22 cellular contexts compared by ENCODE assay signal in the genomic region with DNA sequence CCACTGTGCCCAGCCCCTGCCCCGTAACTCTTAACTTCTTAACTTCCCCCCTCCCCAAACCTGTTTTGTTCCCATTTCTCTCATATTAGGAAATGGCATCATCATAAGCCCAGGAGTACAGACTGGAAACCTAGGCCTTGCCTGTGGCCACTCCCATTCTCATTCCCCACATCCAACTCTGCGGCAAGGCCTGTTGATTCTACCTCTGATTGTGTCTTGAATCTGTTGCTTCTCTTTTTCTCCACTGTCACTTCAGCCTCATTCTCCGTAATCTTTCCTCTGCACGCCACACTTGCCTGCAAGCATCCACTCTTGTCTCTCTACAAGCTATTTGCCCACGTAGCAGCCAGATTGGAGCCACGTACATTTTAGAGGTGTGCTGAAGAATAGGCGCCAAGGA. TPM values are rescaled to one million over a fixed set of nuclear protein-coding genes. Genes with fewer than 3 reads are reported as not detected.
DNase-seq lines count a peak whose midpoint lies in the region; ATAC-seq and TF ChIP-seq lines count a peak whose summit lies in the region.
"Had no signal": no experiment of that assay in that cellular context is flagged by ENCODE, and none has a peak within 500 bp of the region (broad histone marks: within the 10 kb centered on the region; RNA-seq: fewer than 3 reads in every experiment).

No MANE protein-coding gene starts in this region.

- CTCF ChIA-PET in WTC11 (lab: Charles Lee): no interaction called here
- CTCF ChIA-PET in naive thymus-derived CD4-positive, alpha-beta T cell (lab: Charles Lee): interaction anchor here (1.5 kb wide), 1 partner anchor 10 kb away, joined by 4 read pairs; no protein-coding TSS in a partner anchor

- H3K27ac ChIP-seq in DOHH2 (ENCODE audit: low read depth, low read length) (peak overlapping the region; percentile 91), transverse colon (peak overlapping the region; percentile 56 to 79 (median 75))
- peak overlapping the region; percentile 43 for H3K27ac ChIP-seq in naive thymus-derived CD4-positive, alpha-beta T cell (ENCODE audit: low read depth, low read length)
- H3K27ac ChIP-seq: thoracic aorta had no signal

- intact Hi-C loops in naive thymus-derived CD4-positive, alpha-beta T cell (cut with micrococcal nuclease): no loop called here
- intact Hi-C loops in transverse colon (cut with DNase I; ENCODE audit: low total_unique reads): no loop called here

- H3K4me1 ChIP-seq in DOHH2 (ENCODE audit: control insufficient read depth, low read length) (peaks cover 90% of the 10 kb centered on the region), transverse colon (peaks cover 0 to 61% (median 17%) of the 10 kb centered on the region in 4 donors)
- peaks cover 14 to 41% of the 10 kb centered on the region in 2 donors for H3K4me1 ChIP-seq in naive thymus-derived CD4-positive, alpha-beta T cell (ENCODE audit: control insufficient read depth in 2 of 2, insufficient read depth in 2 of 2, low read length in 2 of 2)

- TF ChIP-seq EP300 in transverse colon (IDR thresholded peaks at IDR 0.05; ENCODE audit: low read depth): no peak

- no peaks in the 10 kb centered on the region for H3K27me3 Mint-ChIP-seq in WTC11 (ENCODE audit: low read depth)
- no peaks in the 10 kb centered on the region for H3K27me3 Mint-ChIP-seq in naive thymus-derived CD4-positive, alpha-beta T cell
- H3K27me3 Mint-ChIP-seq: IgD-negative memory B cell had no signal

- DNase-seq in WTC11 (ENCODE audit: low spot score) (no peak), transverse colon (no peak), occipital lobe (lab: John Stamatoyannopoulos, UW) (no peak), NCI-H1105 (lab: John Stamatoyannopoulos, UW) (no peak)
- DNase-seq in naive thymus-derived CD4-positive, alpha-beta T cell: no peak
- DNase-seq: activated CD8-positive, alpha-beta T cell treated with anti-CD3 and anti-CD28 coated beads, Interleukin-2, amount 10 ng/mL, durations not matched to agents 7 days and 5 days; activated T-cell treated with anti-CD3 and anti-CD28 coated beads, Interleukin-2, amount 50 U/mL, for 48 hours; AML-193; GF-D8; HCEC 1CT; mesendoderm; MM.1S; NCI-H1694 treated with DMSO at 0.1 percent for 48 hours; NCI-H2227 treated with DMSO at 0.1 percent for 48 hours; Peyer's patch; T-helper 9 cell had no signal

- H3K9me3 ChIP-seq in DOHH2 (ENCODE audit: control insufficient read depth, insufficient read depth, low read length) (no peaks in the 10 kb centered on the region), transverse colon (no peaks in the 10 kb centered on the region)
- H3K9me3 ChIP-seq in naive thymus-derived CD4-positive, alpha-beta T cell (ENCODE audit: control insufficient read depth in 2 of 3, low read length in 3 of 3): no peaks in the 10 kb centered on the region
- H3K9me3 ChIP-seq: Peyer's patch, thoracic aorta had no signal

- no peak for ATAC-seq in WTC11
- no peak for ATAC-seq in naive thymus-derived CD4-positive, alpha-beta T cell
- ATAC-seq in GM19035 (IDR thresholded peaks at IDR 0.05; ENCODE audit: unreplicated experiment): no peak
- ATAC-seq: activated CD4-positive, CD25-positive, alpha-beta regulatory T cell treated with anti-CD3 and anti-CD28 coated beads, Interleukin-2, amount 50 U/mL, for 24 hours; activated CD8-positive, alpha-beta T cell treated with anti-CD3 and anti-CD28 coated beads, Interleukin-2, amount 10 ng/mL, durations not matched to agents 7 days and 5 days; activated naive CD4-positive, alpha-beta T cell treated with anti-CD3 and anti-CD28 coated beads, Interleukin-2, amount 50 U/mL, for 72 hours had no signal

- no peaks in the 10 kb centered on the region for H3K9me2 ChIP-seq in DOHH2 (replicated peaks; ENCODE audit: control insufficient read depth, low read length)

- POLR2A ChIA-PET in WTC11 (lab: Charles Lee): no interaction called here
- POLR2A ChIA-PET in naive thymus-derived CD4-positive, alpha-beta T cell (lab: Charles Lee): interaction anchor here (0.7 kb wide), 2 partner anchors 11 to 274 kb away, joined by 3 read pairs; no protein-coding TSS in a partner anchor

- peak overlapping the region; percentile 15; the same call in 1 of the 2 replicates for H3K27ac Mint-ChIP-seq in WTC11
- peak overlapping the region in 8 of 9 donors; percentile 8 to 94 (median 86) for H3K27ac Mint-ChIP-seq in naive thymus-derived CD4-positive, alpha-beta T cell

- peak overlapping the region; percentile 23 for H3K4me2 ChIP-seq in DOHH2 (ENCODE audit: low read length)

- no peak overlapping the region for H3K4me3 ChIP-seq in DOHH2 (ENCODE audit: low read length)
- H3K4me3 ChIP-seq in naive thymus-derived CD4-positive, alpha-beta T cell (ENCODE audit: low read length): no peak overlapping the region
- no peak overlapping the region for H3K4me3 ChIP-seq in transverse colon
- H3K4me3 ChIP-seq: Peyer's patch, thoracic aorta had no signal

- peaks cover 35% of the 10 kb centered on the region for H3F3A ChIP-seq in DOHH2 (ENCODE audit: control insufficient read depth, insufficient read depth)

- H3K9me3 Mint-ChIP-seq in WTC11: no peaks in the 10 kb centered on the region
- no peaks in the 10 kb centered on the region for H3K9me3 Mint-ChIP-seq in naive thymus-derived CD4-positive, alpha-beta T cell
- H3K9me3 Mint-ChIP-seq: IgD-negative memory B cell had no signal

- TF ChIP-seq POLR2A in transverse colon (IDR thresholded peaks at IDR 0.05): no peak

- H3K27me3 ChIP-seq in DOHH2 (ENCODE audit: control insufficient read depth, low read length) (no peaks in the 10 kb centered on the region), transverse colon (no peaks in the 10 kb centered on the region)
- H3K27me3 ChIP-seq in naive thymus-derived CD4-positive, alpha-beta T cell (ENCODE audit: control insufficient read depth in 2 of 2, insufficient read depth in 2 of 2, low read length in 2 of 2): no peaks in the 10 kb centered on the region
- H3K27me3 ChIP-seq: Peyer's patch had no signal

- H4K20me1 ChIP-seq in DOHH2 (ENCODE audit: control insufficient read depth, insufficient read depth, low read depth, low read length): no peaks in the 10 kb centered on the region

- no peak overlapping the region for H3K4me3 Mint-ChIP-seq in WTC11
- H3K4me3 Mint-ChIP-seq in naive thymus-derived CD4-positive, alpha-beta T cell: peak overlapping the region in 6 of 10 donors; percentile 7 to 70 (median 49)
- H3K4me3 Mint-ChIP-seq: activated CD8-positive, alpha-beta T cell treated with anti-CD3 and anti-CD28 coated beads, Interleukin-2, amount 10 ng/mL, durations not matched to agents 7 days and 5 days had no signal

- H3K36me3 Mint-ChIP-seq in WTC11: no peaks in the 10 kb centered on the region; the same call in 1 of the 2 replicates
- peaks cover 0 to 17% (median 13%) of the 10 kb centered on the region in 5 donors for H3K36me3 Mint-ChIP-seq in naive thymus-derived CD4-positive, alpha-beta T cell

- WGBS in transverse colon (ENCODE audit: low coverage in 1 of 2), 2 donors: 98 to 99% methylated on average over 5 to 7 of the region's 7 CpGs

- TF ChIP-seq CTCF in DOHH2 (IDR thresholded peaks at IDR 0.05; ENCODE audit: low read depth, low read length, poor library complexity, severe bottlenecking) (no peak), WTC11 (IDR thresholded peaks at IDR 0.05) (no peak), transverse colon (IDR thresholded peaks at IDR 0.05) (no peak)

- in situ Hi-C loops in transverse colon (cut with MboI; ENCODE audit: low pct_ligation_motif_present in 1 of 4, low pct_unique_long_range_greater_than_20kb in 1 of 4, low sequenced_read_pairs in 3 of 4): no loop called here

- H3K79me2 ChIP-seq in DOHH2 (ENCODE audit: control insufficient read depth, low read length): peaks cover 55% of the 10 kb centered on the region

- H3K36me3 ChIP-seq in DOHH2 (ENCODE audit: control insufficient read depth, low read length) (peaks cover 17% of the 10 kb centered on the region), transverse colon (peaks cover 0 to under 1% (median 0%) of the 10 kb centered on the region in 4 donors)
- no peaks in the 10 kb centered on the region for H3K36me3 ChIP-seq in naive thymus-derived CD4-positive, alpha-beta T cell (ENCODE audit: control insufficient read depth in 2 of 3, insufficient read depth in 3 of 3, low read length in 3 of 3)

- peaks cover 15% of the 10 kb centered on the region for H3K4me1 Mint-ChIP-seq in WTC11
- H3K4me1 Mint-ChIP-seq in naive thymus-derived CD4-positive, alpha-beta T cell: peaks cover 38 to 99% (median 86%) of the 10 kb centered on the region in 7 donors

TF ChIP-seq in WTC11, 78 proteins besides CTCF, POLR2A, EP300 and RAD21 (continues in another document):
- no peak for TF ChIP-seq ZNF423 (CRISPR knock-in tag; IDR thresholded peaks at IDR 0.05)
- TF ChIP-seq ATF2 (CRISPR knock-in tag; IDR thresholded peaks at IDR 0.05; ENCODE audit: borderline replicate concordance, low read depth): no peak
- no peak for TF ChIP-seq ETV6 (CRISPR knock-in tag; IDR thresholded peaks at IDR 0.05)
- no peak for TF ChIP-seq ATF3 (CRISPR knock-in tag; conservative IDR thresholded peaks at IDR 0.05)
- no peak for TF ChIP-seq ZNF232 (CRISPR knock-in tag; IDR thresholded peaks at IDR 0.05)
- TF ChIP-seq ATF1 (CRISPR knock-in tag; IDR thresholded peaks at IDR 0.05): no peak
- TF ChIP-seq OVOL2 (CRISPR knock-in tag; IDR thresholded peaks at IDR 0.05; ENCODE audit: borderline replicate concordance): no peak
- TF ChIP-seq CREB1 (CRISPR knock-in tag; IDR thresholded peaks at IDR 0.05): no peak

RNA-seq across cellular contexts. Expression of gene SGSM3, which starts 25.2 kb away (rescaled TPM):
- total RNA-seq in WTC11 (2021) (81.8 to 96.9 TPM (median 93.0 TPM) in 3 replicates), transverse colon (100 to 1,000 TPM in 2 of 4 donors, 10 to 100 TPM in 2; 84.5 to 274 (median 172) TPM), occipital lobe (35.1 TPM)
- total RNA-seq in naive thymus-derived CD4-positive, alpha-beta T cell: 100 to 1,000 TPM in 2 of 5 experiments, 10 to 100 TPM in 3; 75.2 to 114 (median 91.1) TPM
- polyA plus RNA-seq in naive thymus-derived CD4-positive, alpha-beta T cell: 10 to 100 TPM; 52.1 to 61.2 TPM

RNA-seq across cellular contexts. Expression of gene ADSL, which starts 49.3 kb away (rescaled TPM):
- total RNA-seq in WTC11 (2021): 133 to 154 TPM (median 136 TPM) in 3 replicates
- 100 to 1,000 TPM in 1 of 5 experiments, 10 to 100 TPM in 4; 54.4 to 127 (median 61.9) TPM for total RNA-seq in naive thymus-derived CD4-positive, alpha-beta T cell
- polyA plus RNA-seq in naive thymus-derived CD4-positive, alpha-beta T cell: 100 to 1,000 TPM; 118 to 121 TPM
- 10 to 100 TPM; 13.5 to 70.7 (median 41.8) TPM for total RNA-seq in transverse colon
- 48.2 TPM for total RNA-seq in occipital lobe
